ENCODE assay signal across 8 cellular contexts in genomic region chr3:43769471-43770425, GRCh38.
A peak's percentile ranks its signal among the peaks of the same experiment; 100 is the strongest.
DNase-seq lines count a peak whose midpoint lies in the region; ATAC-seq and TF ChIP-seq lines count a peak whose summit lies in the region.

No MANE protein-coding gene starts in this region.

- peak overlapping the region in 1 of 4 donors; percentile 39 for H3K4me3 ChIP-seq in adrenal gland
- H3K4me3 ChIP-seq in heart left ventricle = peak overlapping the region in 10 of 12 donors; percentile 10 to 55 (median 46)
- H3K4me3 ChIP-seq in transverse colon = peak overlapping the region in 1 of 4 donors; percentile 24

- H3K27ac ChIP-seq in adrenal gland (peak overlapping the region; percentile 86 to 98 (median 94)), heart left ventricle (peak overlapping the region; percentile 31 to 90 (median 86)), transverse colon (peak overlapping the region; percentile 57 to 72 (median 68))

- DNase-seq in AG08395 (ENCODE audit: low spot score) = peak; percentile 97
- DNase-seq in GM19240 (ENCODE audit: insufficient read length, low spot score) = peak; percentile 54
- peak; percentile 62 for DNase-seq in NCI-H1092 treated with DMSO at 0.1 percent for 48 hours (lab: John Stamatoyannopoulos, UW)
- peak; percentile 67 for DNase-seq in T follicular helper cell (ENCODE audit: low read depth)
- DNase-seq in adrenal gland = peak; percentile 95 to 99 (median 98)
- DNase-seq in heart left ventricle = peak; percentile 94 to 98 (median 97)
- DNase-seq in pons (ENCODE audit: low spot score) = peak; percentile 85
- peak; percentile 98 for DNase-seq in transverse colon

- ATAC-seq in heart left ventricle = peak; percentile 86 to 94 (median 92)

- peaks cover 17 to 34% of the 10 kb centered on the region in 2 donors for H3K4me1 ChIP-seq in adrenal gland (replicated peaks in 1 of 2)
- H3K4me1 ChIP-seq in heart left ventricle = peaks cover 0 to 55% (median 30%) of the 10 kb centered on the region in 12 donors
- H3K4me1 ChIP-seq in transverse colon = peaks cover 0 to 27% (median 17%) of the 10 kb centered on the region in 4 donors

- no peak for TF ChIP-seq EP300 in transverse colon (IDR thresholded peaks at IDR 0.05; ENCODE audit: low read depth)

- intact Hi-C loops in adrenal gland (cut with DNase I) = loop anchor here in 1 of 2 donors (10.0 kb wide), 1 partner anchor 425 kb away; no protein-coding TSS in a partner anchor
- intact Hi-C loops in heart left ventricle (cut with DNase I) = loop anchor here in 6 of 10 donors (2.0 to 10.0 kb wide), 6 partner anchors 79 to 435 kb away; partner anchors contain the start of genes ANO10 (in 2 of the 6) and ABHD5 (in 1 of the 6)
- intact Hi-C loops in transverse colon (cut with DNase I; ENCODE audit: low total_unique reads) = no loop called here

- TF ChIP-seq POLR2A in adrenal gland (IDR thresholded peaks at IDR 0.05) (peak in 1 of 2 donors; percentile 13), heart left ventricle (IDR thresholded peaks at IDR 0.05) (peak in 1 of 2 donors; percentile 20), transverse colon (IDR thresholded peaks at IDR 0.05) (no peak)

- in situ Hi-C loops in transverse colon (cut with MboI; ENCODE audit: low pct_ligation_motif_present in 1 of 4, low pct_unique_long_range_greater_than_20kb in 1 of 4, low sequenced_read_pairs in 3 of 4) = no loop called here

- 7 to 45% (median 10%) methylated on average over 2 to 27 of the region's 27 CpGs for WGBS in adrenal gland, 4 donors
- 11 to 17% (median 14%) methylated on average over 16 to 27 of the region's 27 CpGs for WGBS in heart left ventricle, 4 donors
- WGBS in transverse colon (ENCODE audit: low coverage in 1 of 2), 2 donors = 0 to 20% methylated on average over 1 to 22 of the region's 27 CpGs

- H3K9me3 ChIP-seq in adrenal gland (replicated peaks in 1 of 3) (no peaks in the 10 kb centered on the region), heart left ventricle (no peaks in the 10 kb centered on the region), transverse colon (no peaks in the 10 kb centered on the region)

- no peaks in the 10 kb centered on the region for H3K27me3 ChIP-seq in adrenal gland
- no peaks in the 10 kb centered on the region for H3K27me3 ChIP-seq in heart left ventricle
- no peaks in the 10 kb centered on the region for H3K27me3 ChIP-seq in transverse colon

- peak; percentile 90 to 96 (median 92) for TF ChIP-seq CTCF in adrenal gland (IDR thresholded peaks at IDR 0.05)
- peak; percentile 90 to 99 (median 95) for TF ChIP-seq CTCF in heart left ventricle (IDR thresholded peaks at IDR 0.05)
- peak; percentile 84 to 98 (median 92) for TF ChIP-seq CTCF in transverse colon (IDR thresholded peaks at IDR 0.05)

- H3K36me3 ChIP-seq in adrenal gland (replicated peaks in 1 of 2) = no peaks in the 10 kb centered on the region
- H3K36me3 ChIP-seq in heart left ventricle = no peaks in the 10 kb centered on the region
- H3K36me3 ChIP-seq in transverse colon = no peaks in the 10 kb centered on the region
